In genomic region chr14:97120204-97121120, GRCh38 we compare ENCODE assay signal across 10 cellular contexts.
DNase-seq lines count a peak whose midpoint lies in the region; ATAC-seq, FAIRE-seq and TF ChIP-seq lines count a peak whose summit lies in the region.
"Had no signal": no experiment of that assay in that cellular context is flagged by ENCODE, and none has a peak within 500 bp of the region (broad histone marks: within the 10 kb centered on the region; RNA-seq: fewer than 3 reads in every experiment).

No MANE protein-coding gene starts in this region.

- CTCF ChIA-PET in activated CD4-positive, alpha-beta T cell treated with anti-CD3 and anti-CD28 coated beads, Interleukin-2, amount 10 ng/mL, durations not matched to agents 7 days and 5 days (lab: Charles Lee), result interaction anchor here (1.1 to 1.5 kb wide), 4 partner anchors 11 to 43 kb away, joined by 3 to 6 read pairs (median 3); no protein-coding TSS in a partner anchor

- no peaks in the 10 kb centered on the region for H3K4me1 ChIP-seq in left lung

- H3K36me3 ChIP-seq in kidney epithelial cell (ENCODE audit: control insufficient read depth, insufficient read depth, low read length) (no peaks in the 10 kb centered on the region), left lung (no peaks in the 10 kb centered on the region)

- H3K4me3 ChIP-seq in kidney epithelial cell (ENCODE audit: low read depth, low read length) (no peak overlapping the region), left lung (no peak overlapping the region)

- DNase-seq in NOMO-1 treated with DMSO at 0.1 percent for 48 hours (lab: John Stamatoyannopoulos, UW; ENCODE audit: unreplicated experiment) (peak; percentile 21), NOMO-1 treated with dmso at 0.1 percent for 144 hours (lab: John Stamatoyannopoulos, UW; ENCODE audit: unreplicated experiment) (no peak), kidney epithelial cell (ENCODE audit: low read depth) (peak; percentile 4), urothelium cell line (ENCODE audit: low spot score) (no peak), left lung (no peak), glomerular visceral epithelial cell (ENCODE audit: extremely low spot score) (no peak)
- peak; percentile 40 for DNase-seq in activated CD4-positive, alpha-beta T cell treated with anti-CD3 and anti-CD28 coated beads, Interleukin-2, amount 10 ng/mL, durations not matched to agents 7 days and 5 days
- peak; percentile 55 to 74 for DNase-seq in stimulated activated naive CD8-positive, alpha-beta T cell treated with anti-CD3 and anti-CD28 coated beads, Interleukin-15, amount 100 ng/mL, for 72 hours
- DNase-seq: NCI-H1436 treated with DMSO at 0.1 percent for 48 hours had no signal

- POLR2A ChIA-PET in activated CD4-positive, alpha-beta T cell treated with anti-CD3 and anti-CD28 coated beads, Interleukin-2, amount 10 ng/mL, durations not matched to agents 7 days and 5 days (lab: Charles Lee), result no interaction called here

- TF ChIP-seq CTCF in kidney epithelial cell (IDR thresholded peaks at IDR 0.05; ENCODE audit: insufficient read depth, low read length, poor library complexity, severe bottlenecking) (no peak), left lung (IDR thresholded peaks at IDR 0.05) (no peak)

- H3K9me3 Mint-ChIP-seq in activated CD4-positive, alpha-beta T cell treated with anti-CD3 and anti-CD28 coated beads, Interleukin-2, amount 10 ng/mL, durations not matched to agents 7 days and 5 days, result peaks cover 7% of the 10 kb centered on the region
- no peaks in the 10 kb centered on the region for H3K9me3 Mint-ChIP-seq in stimulated activated naive CD8-positive, alpha-beta T cell treated with anti-CD3 and anti-CD28 coated beads, Interleukin-15, amount 100 ng/mL, for 72 hours

- ATAC-seq in stimulated activated naive CD8-positive, alpha-beta T cell treated with anti-CD3 and anti-CD28 coated beads, Interleukin-15, amount 100 ng/mL, for 72 hours, result peak; percentile 97
- no peak for ATAC-seq in left lung

- no peak for FAIRE-seq in urothelium cell line (lab: Jason Lieb, UNC)
- FAIRE-seq: A204.1 had no signal

- peak overlapping the region; percentile 34 for H3K4me3 Mint-ChIP-seq in activated CD4-positive, alpha-beta T cell treated with anti-CD3 and anti-CD28 coated beads, Interleukin-2, amount 10 ng/mL, durations not matched to agents 7 days and 5 days
- H3K4me3 Mint-ChIP-seq in stimulated activated naive CD8-positive, alpha-beta T cell treated with anti-CD3 and anti-CD28 coated beads, Interleukin-15, amount 100 ng/mL, for 72 hours, result peak overlapping the region; percentile 69 to 80

- H3K27me3 Mint-ChIP-seq in activated CD4-positive, alpha-beta T cell treated with anti-CD3 and anti-CD28 coated beads, Interleukin-2, amount 10 ng/mL, durations not matched to agents 7 days and 5 days, result no peaks in the 10 kb centered on the region
- no peaks in the 10 kb centered on the region for H3K27me3 Mint-ChIP-seq in stimulated activated naive CD8-positive, alpha-beta T cell treated with anti-CD3 and anti-CD28 coated beads, Interleukin-15, amount 100 ng/mL, for 72 hours

- no peak overlapping the region for H3K27ac ChIP-seq in left lung

- intact Hi-C loops in left lung (cut with DNase I), result no loop called here

- no peaks in the 10 kb centered on the region for H3K27me3 ChIP-seq in kidney epithelial cell (ENCODE audit: control insufficient read depth, insufficient read depth, low read length)
- H3K27me3 ChIP-seq in left lung, result peaks cover 0 to 23% of the 10 kb centered on the region in 2 donors

- no peaks in the 10 kb centered on the region for H3K9me3 ChIP-seq in left lung

- peak overlapping the region; percentile 89 for H3K27ac Mint-ChIP-seq in activated CD4-positive, alpha-beta T cell treated with anti-CD3 and anti-CD28 coated beads, Interleukin-2, amount 10 ng/mL, durations not matched to agents 7 days and 5 days
- peak overlapping the region; percentile 97 for H3K27ac Mint-ChIP-seq in stimulated activated naive CD8-positive, alpha-beta T cell treated with anti-CD3 and anti-CD28 coated beads, Interleukin-15, amount 100 ng/mL, for 72 hours

- H3K4me1 Mint-ChIP-seq in activated CD4-positive, alpha-beta T cell treated with anti-CD3 and anti-CD28 coated beads, Interleukin-2, amount 10 ng/mL, durations not matched to agents 7 days and 5 days, result peaks cover 29% of the 10 kb centered on the region
- peaks cover 42% of the 10 kb centered on the region for H3K4me1 Mint-ChIP-seq in stimulated activated naive CD8-positive, alpha-beta T cell treated with anti-CD3 and anti-CD28 coated beads, Interleukin-15, amount 100 ng/mL, for 72 hours

- peaks cover 2% of the 10 kb centered on the region for H3K36me3 Mint-ChIP-seq in activated CD4-positive, alpha-beta T cell treated with anti-CD3 and anti-CD28 coated beads, Interleukin-2, amount 10 ng/mL, durations not matched to agents 7 days and 5 days (ENCODE audit: low read depth)

Comparison
In these comparisons a context has a peak if more than half of its experiments do, and no peak if none do; other contexts are left out.
1. DNase-seq: peak in NOMO-1 treated with DMSO at 0.1 percent for 48 hours (single experiment), activated CD4-positive, alpha-beta T cell treated with anti-CD3 and anti-CD28 coated beads, Interleukin-2, amount 10 ng/mL, durations not matched to agents 7 days and 5 days (single experiment), kidney epithelial cell (single experiment) and stimulated activated naive CD8-positive, alpha-beta T cell treated with anti-CD3 and anti-CD28 coated beads, Interleukin-15, amount 100 ng/mL, for 72 hours (2 of 2); none in NOMO-1 treated with dmso at 0.1 percent for 144 hours (single experiment), urothelium cell line (single experiment), left lung (0 of 2) and glomerular visceral epithelial cell (single experiment).